In the genomic region with DNA sequence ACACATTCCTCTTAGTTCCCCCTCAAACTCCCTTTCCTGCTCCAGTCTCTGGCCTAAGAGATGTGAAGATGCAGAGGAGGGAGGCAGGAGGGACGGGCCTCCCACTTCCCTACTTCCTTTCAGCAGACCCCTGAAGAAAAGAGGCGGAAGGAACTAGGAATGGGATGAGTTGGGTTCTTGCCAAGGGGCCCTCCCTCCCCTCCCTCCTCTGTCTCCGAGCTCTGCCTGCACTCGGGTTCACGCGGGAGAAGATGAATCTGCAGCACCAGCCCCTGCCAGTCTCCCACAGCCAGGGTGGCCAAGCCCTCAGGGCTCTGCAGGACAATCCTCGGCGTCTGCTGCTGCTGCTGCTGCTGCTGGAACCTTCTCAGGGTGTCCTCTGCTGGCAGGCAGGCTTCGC, we compare ENCODE assay signal across 17 cellular contexts. TPM values are rescaled to one million over a fixed set of nuclear protein-coding genes. Genes with fewer than 3 reads are reported as not detected.
"Had no signal": no experiment of that assay in that cellular context is flagged by ENCODE, and none has a peak within 500 bp of the region (broad histone marks: within the 10 kb centered on the region; RNA-seq: fewer than 3 reads in every experiment).

No MANE protein-coding gene starts in this region.

- FAIRE-seq: small intestine had no signal

- DNase-seq: activated CD4-positive, alpha-beta T cell treated with anti-CD3 and anti-CD28 coated beads, Interleukin-2, amount 50 U/mL, for 4 hours; activated CD4-positive, CD25-positive, alpha-beta regulatory T cell treated with anti-CD3 and anti-CD28 coated beads, Interleukin-2, amount 50 U/mL, for 72 hours; activated effector memory CD4-positive, alpha-beta T cell treated with Interleukin-2 at 50 U/mL for 16 hours; activated T-cell treated with anti-CD3 and anti-CD28 coated beads, Interleukin-2, amount 50 U/mL, for 1 hour; amygdala; brain microvascular endothelial cell; glutamatergic neuron; mammary epithelial cell; small intestine; stimulated activated naive CD4-positive, alpha-beta T cell; trophoblast cell had no signal

- ATAC-seq: esophagus mucosa, left lobe of liver had no signal

- H3K36me3 Mint-ChIP-seq: activated naive CD8-positive, alpha-beta T cell had no signal

- H3K9ac ChIP-seq: parathyroid adenoma had no signal

- H3K79me2 ChIP-seq: parathyroid adenoma had no signal

- H3K27ac ChIP-seq: brain microvascular endothelial cell, parathyroid adenoma had no signal

- H3K4me3 Mint-ChIP-seq: activated naive CD8-positive, alpha-beta T cell had no signal

- H3K27ac Mint-ChIP-seq: activated naive CD8-positive, alpha-beta T cell had no signal

- H3K36me3 ChIP-seq: brain microvascular endothelial cell had no signal

- H2AFZ ChIP-seq: parathyroid adenoma had no signal

- H3K4me1 ChIP-seq: parathyroid adenoma had no signal

- H3K27me3 ChIP-seq: brain microvascular endothelial cell had no signal

RNA-seq across cellular contexts. Expression of a gene that starts 24.3 kb away (rescaled TPM):
- total RNA-seq: renal cortical epithelial cell; T-helper 2 cell treated with Interferon-gamma antibody and Interleukin-4, amounts not matched to agents 100 ng/mL and 5 ng/mL, for 36 hours had no signal
